In genomic region chr12:47964102-47964723, GRCh38 we compare ENCODE assay signal across 8 cellular contexts. TPM values are rescaled to one million over a fixed set of nuclear protein-coding genes. Genes with fewer than 3 reads are reported as not detected.
A peak's percentile ranks its signal among the peaks of the same experiment; 100 is the strongest.
DNase-seq lines count a peak whose midpoint lies in the region; ATAC-seq and TF ChIP-seq lines count a peak whose summit lies in the region.

No MANE protein-coding gene starts in this region.

- H3K27ac Mint-ChIP-seq in activated T-helper 2 cell treated with anti-CD3 and anti-CD28 coated beads, Interferon-gamma antibody, Interleukin-2, Interleukin-4, amounts not matched to agents 10 μg/mL and 5 μg/mL and 100 μg/mL, durations not matched to agents 14 hours and 24 hours and 36 hours = peak overlapping the region; percentile 51

- TF ChIP-seq CTCF in DOHH2 (IDR thresholded peaks at IDR 0.05; ENCODE audit: low read depth, low read length, poor library complexity, severe bottlenecking) (no peak), spleen (IDR thresholded peaks at IDR 0.05 in 8 of 11, conservative IDR thresholded peaks at IDR 0.05 in 3 of 11) (no peak)

- intact Hi-C loops in activated T-helper 2 cell treated with anti-CD3 and anti-CD28 coated beads, Interferon-gamma antibody, Interleukin-2, Interleukin-4, amounts not matched to agents 10 μg/mL and 5 μg/mL and 100 μg/mL, durations not matched to agents 14 hours and 24 hours and 36 hours (cut with micrococcal nuclease) = loop anchor here (5.0 to 10.0 kb wide), 2 partner anchors 77 to 259 kb away; partner anchors contain the start of gene RPAP3
- intact Hi-C loops in spleen (cut with DNase I; ENCODE audit: low total_unique reads) = no loop called here

- DNase-seq in Jurkat, Clone E6-1 (ENCODE audit: low read depth, low spot score) = peak; percentile 7
- DNase-seq in activated T-helper 2 cell treated with anti-CD3 and anti-CD28 coated beads, Interferon-gamma antibody, Interleukin-2, Interleukin-4, amounts not matched to agents 10 μg/mL and 5 μg/mL and 100 μg/mL, durations not matched to agents 14 hours and 24 hours and 36 hours (ENCODE audit: low spot score) = no peak
- DNase-seq in spleen = peak; percentile 74

- H3K79me2 ChIP-seq in DOHH2 (ENCODE audit: control insufficient read depth, low read length) = peaks cover 26% of the 10 kb centered on the region

- peaks cover 30% of the 10 kb centered on the region for H3K4me1 Mint-ChIP-seq in activated T-helper 2 cell treated with anti-CD3 and anti-CD28 coated beads, Interferon-gamma antibody, Interleukin-2, Interleukin-4, amounts not matched to agents 10 μg/mL and 5 μg/mL and 100 μg/mL, durations not matched to agents 14 hours and 24 hours and 36 hours (ENCODE audit: low read depth)

- peak overlapping the region; percentile 79 for H3K4me2 ChIP-seq in DOHH2 (ENCODE audit: low read length)

- H4K20me1 ChIP-seq in DOHH2 (ENCODE audit: control insufficient read depth, insufficient read depth, low read depth, low read length) = 0 out of 2 replicates have a peak, but pooled peaks cover 4% of the 10 kb centered on the region

- H3F3A ChIP-seq in DOHH2 (ENCODE audit: control insufficient read depth, insufficient read depth) = peaks cover 6% of the 10 kb centered on the region; the same call in 1 of the 2 replicates

- WGBS in spleen, 5 donors = 16 to 26% (median 16%) methylated on average over 10 to 18 of the region's 18 CpGs

- H3K36me3 ChIP-seq in DOHH2 (ENCODE audit: control insufficient read depth, low read length) (peaks cover 52% of the 10 kb centered on the region), iPS-18a (ENCODE audit: control insufficient read depth, low read depth, low read length) (no peaks in the 10 kb centered on the region), spleen (peaks cover 0 to 41% (median 17%) of the 10 kb centered on the region in 6 donors)

- H3K9me2 ChIP-seq in DOHH2 (replicated peaks; ENCODE audit: control insufficient read depth, low read length) = no peaks in the 10 kb centered on the region

- H3K4me3 Mint-ChIP-seq in activated T-helper 2 cell treated with anti-CD3 and anti-CD28 coated beads, Interferon-gamma antibody, Interleukin-2, Interleukin-4, amounts not matched to agents 10 μg/mL and 5 μg/mL and 100 μg/mL, durations not matched to agents 14 hours and 24 hours and 36 hours (ENCODE audit: low read depth) = peak overlapping the region; percentile 95

- H3K4me3 ChIP-seq in DOHH2 (ENCODE audit: low read length) = peak overlapping the region; percentile 79
- H3K4me3 ChIP-seq in Jurkat, Clone E6-1 (ENCODE audit: low read length) = peak overlapping the region; percentile 72
- peak overlapping the region; percentile 60 for H3K4me3 ChIP-seq in iPS-18a (ENCODE audit: low read length)
- H3K4me3 ChIP-seq in spleen = peak overlapping the region; percentile 67 to 93 (median 82)

- H3K27me3 Mint-ChIP-seq in activated T-helper 2 cell treated with anti-CD3 and anti-CD28 coated beads, Interferon-gamma antibody, Interleukin-2, Interleukin-4, amounts not matched to agents 10 μg/mL and 5 μg/mL and 100 μg/mL, durations not matched to agents 14 hours and 24 hours and 36 hours (ENCODE audit: low read depth) = peaks cover 27% of the 10 kb centered on the region

- H3K36me3 Mint-ChIP-seq in activated T-helper 2 cell treated with anti-CD3 and anti-CD28 coated beads, Interferon-gamma antibody, Interleukin-2, Interleukin-4, amounts not matched to agents 10 μg/mL and 5 μg/mL and 100 μg/mL, durations not matched to agents 14 hours and 24 hours and 36 hours (ENCODE audit: low read depth) = peaks cover 53% of the 10 kb centered on the region

- H3K27ac ChIP-seq in DOHH2 (ENCODE audit: low read depth, low read length) (peak overlapping the region; percentile 12; the same call in 1 of the 2 replicates), iPS-18a (ENCODE audit: low read length) (no peak overlapping the region), spleen (peak overlapping the region in 6 of 8 donors; percentile 78 to 85 (median 80))

- H3K27me3 ChIP-seq in DOHH2 (ENCODE audit: control insufficient read depth, low read length) (0 out of 2 replicates have a peak, but pooled peaks cover 3% of the 10 kb centered on the region), iPS-18a (ENCODE audit: control insufficient read depth, insufficient read depth, low read length) (peaks cover 39% of the 10 kb centered on the region), spleen (replicated peaks in 1 of 7) (no peaks in the 10 kb centered on the region)

- H3K9me3 ChIP-seq in DOHH2 (ENCODE audit: control insufficient read depth, insufficient read depth, low read length) (no peaks in the 10 kb centered on the region), iPS-18a (ENCODE audit: control insufficient read depth, low read depth, low read length) (no peaks in the 10 kb centered on the region), spleen (no peaks in the 10 kb centered on the region)

- no peaks in the 10 kb centered on the region for H3K9me3 Mint-ChIP-seq in activated T-helper 2 cell treated with anti-CD3 and anti-CD28 coated beads, Interferon-gamma antibody, Interleukin-2, Interleukin-4, amounts not matched to agents 10 μg/mL and 5 μg/mL and 100 μg/mL, durations not matched to agents 14 hours and 24 hours and 36 hours

- ATAC-seq in HG03378 (IDR thresholded peaks at IDR 0.05; ENCODE audit: unreplicated experiment) = no peak
- no peak for ATAC-seq in HG02610 (IDR thresholded peaks at IDR 0.05; ENCODE audit: unreplicated experiment)
- no peak for ATAC-seq in HG03196 (IDR thresholded peaks at IDR 0.05; ENCODE audit: unreplicated experiment)

- no peak for TF ChIP-seq POLR2A in spleen (IDR thresholded peaks at IDR 0.05)

- H3K4me1 ChIP-seq in DOHH2 (ENCODE audit: control insufficient read depth, low read length) (peaks cover 33% of the 10 kb centered on the region), iPS-18a (ENCODE audit: control insufficient read depth, low read depth, low read length) (peaks cover 9% of the 10 kb centered on the region), spleen (peaks cover 9 to 49% (median 34%) of the 10 kb centered on the region in 6 donors)

- no peak overlapping the region for H3K9ac ChIP-seq in iPS-18a (ENCODE audit: low read length)

RNA-seq across cellular contexts. Expression of gene TMEM106C, which starts 0.8 kb away (rescaled TPM):
- polyA plus RNA-seq in Jurkat, Clone E6-1 (2012; ENCODE audit: insufficient read depth, insufficient read length) = 327 TPM
- total RNA-seq in activated T-helper 2 cell treated with anti-CD3 and anti-CD28 coated beads, Interferon-gamma antibody, Interleukin-2, Interleukin-4, amounts not matched to agents 10 μg/mL and 5 μg/mL and 100 μg/mL, durations not matched to agents 14 hours and 24 hours and 36 hours = 168 and 169 TPM in 2 replicates
- total RNA-seq in spleen = 100 to 1,000 TPM in 4 of 7 donors, 10 to 100 TPM in 3; 37.6 to 124 (median 109) TPM
- polyA plus RNA-seq in spleen = 10 to 100 TPM; 30.1 to 49.1 (median 40.2) TPM

RNA-seq across cellular contexts. Expression of gene COL2A1, which starts 40.1 kb away (rescaled TPM):
- 0.82 TPM for polyA plus RNA-seq in Jurkat, Clone E6-1 (2012; ENCODE audit: insufficient read depth, insufficient read length)
- 0.14 and 0.27 TPM in 2 replicates for total RNA-seq in activated T-helper 2 cell treated with anti-CD3 and anti-CD28 coated beads, Interferon-gamma antibody, Interleukin-2, Interleukin-4, amounts not matched to agents 10 μg/mL and 5 μg/mL and 100 μg/mL, durations not matched to agents 14 hours and 24 hours and 36 hours
- under 1 TPM in 3 of 7 donors, not detected in 4; 0.37 to 0.49 (median 0.47) TPM for total RNA-seq in spleen
- polyA plus RNA-seq in spleen = not detected

RNA-seq across cellular contexts. Expression of gene VDR, which starts 59.4 kb away (rescaled TPM):
- 1.9 TPM for polyA plus RNA-seq in Jurkat, Clone E6-1 (2012; ENCODE audit: insufficient read depth, insufficient read length)
- 312 and 317 TPM in 2 replicates for total RNA-seq in activated T-helper 2 cell treated with anti-CD3 and anti-CD28 coated beads, Interferon-gamma antibody, Interleukin-2, Interleukin-4, amounts not matched to agents 10 μg/mL and 5 μg/mL and 100 μg/mL, durations not matched to agents 14 hours and 24 hours and 36 hours
- 10 to 100 TPM in 1 of 7 donors, 1 to 10 TPM in 6; 5.5 to 10.5 (median 6.4) TPM for total RNA-seq in spleen
- under 1 TPM; 0.70 to 0.89 (median 0.83) TPM for polyA plus RNA-seq in spleen

Comparison
In these comparisons a context has a peak if more than half of its experiments do, and no peak if none do; other contexts are left out.
1. RNA of gene VDR, which starts 59.4 kb away (total RNA-seq): 312 to 317 TPM in activated T-helper 2 cell treated with anti-CD3 and anti-CD28 coated beads, Interferon-gamma antibody, Interleukin-2, Interleukin-4, amounts not matched to agents 10 μg/mL and 5 μg/mL and 100 μg/mL, durations not matched to agents 14 hours and 24 hours and 36 hours; 5.5 to 10.5 TPM in spleen; every median in the first group is over 10 times any median in the second.
2. Peak in every context shown above with its lines, with median percentiles within 50 percentile points of each other: H3K4me3 ChIP-seq.